ENCODE assay signal across 10 cellular contexts in the genomic region with DNA sequence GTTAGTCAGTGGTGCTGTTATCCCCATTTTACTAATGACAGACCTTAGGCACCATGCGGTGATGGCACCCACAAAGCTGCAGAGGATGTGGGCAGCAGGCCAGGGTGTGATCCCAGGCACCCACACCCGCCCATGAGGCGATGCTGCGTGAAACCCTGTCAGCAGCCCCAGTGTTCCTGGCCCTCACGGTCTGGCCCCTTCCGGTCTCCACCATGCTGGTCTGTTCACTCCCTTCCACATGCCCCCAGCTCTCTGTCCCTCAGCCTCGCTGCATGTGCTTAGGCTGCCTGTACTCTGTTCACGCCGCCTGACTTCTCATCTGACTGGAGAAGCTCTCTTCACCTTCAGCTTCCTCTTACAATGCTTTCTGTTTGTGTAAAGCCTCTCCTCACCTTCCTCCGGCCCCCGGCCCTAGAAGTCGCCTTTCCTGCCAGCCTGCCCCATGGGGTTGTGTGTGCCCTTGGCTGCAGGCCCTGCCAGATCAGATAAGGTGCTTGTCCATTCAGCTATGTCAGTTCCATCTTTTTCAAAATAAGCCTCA. TPM values are rescaled to one million over a fixed set of nuclear protein-coding genes. Genes with fewer than 3 reads are reported as not detected.
DNase-seq lines count a peak whose midpoint lies in the region; ATAC-seq and TF ChIP-seq lines count a peak whose summit lies in the region.
"Had no signal": no experiment of that assay in that cellular context is flagged by ENCODE, and none has a peak within 500 bp of the region (broad histone marks: within the 10 kb centered on the region; RNA-seq: fewer than 3 reads in every experiment).

No MANE protein-coding gene starts in this region.

- H3K4me3 Mint-ChIP-seq in activated CD4-positive, alpha-beta T cell treated with anti-CD3 and anti-CD28 coated beads for 36 hours, result peak overlapping the region; percentile 29
- H3K4me3 Mint-ChIP-seq in activated CD4-positive, alpha-beta memory T cell treated with anti-CD3 and anti-CD28 coated beads for 36 hours, result peak overlapping the region; percentile 59

- no peak overlapping the region for H2AFZ ChIP-seq in PC-9

- no peak overlapping the region for H3K4me2 ChIP-seq in PC-9

- H3K4me1 ChIP-seq in upper lobe of right lung, result no peaks in the 10 kb centered on the region
- no peaks in the 10 kb centered on the region for H3K4me1 ChIP-seq in PC-9 (replicated peaks; ENCODE audit: insufficient read depth)

- H3K36me3 Mint-ChIP-seq in activated CD4-positive, alpha-beta T cell treated with anti-CD3 and anti-CD28 coated beads for 36 hours (ENCODE audit: low read depth), result peaks cover 60% of the 10 kb centered on the region
- peaks cover 32% of the 10 kb centered on the region for H3K36me3 Mint-ChIP-seq in activated CD4-positive, alpha-beta memory T cell treated with anti-CD3 and anti-CD28 coated beads for 36 hours

- 0 out of 2 replicates have a peak, but pooled peaks cover 2% of the 10 kb centered on the region for H3F3A ChIP-seq in PC-9 (ENCODE audit: insufficient read depth, low read depth)

- no peak for TF ChIP-seq CTCF in upper lobe of right lung (IDR thresholded peaks at IDR 0.05)
- TF ChIP-seq CTCF in dorsolateral prefrontal cortex (IDR thresholded peaks at IDR 0.05 in 54 of 56, conservative IDR thresholded peaks at IDR 0.05 in 2 of 56; ENCODE audit: low read depth in 1 of 56, partially characterized antibody in 56 of 56), result no peak
- TF ChIP-seq CTCF in PC-9 (conservative IDR thresholded peaks at IDR 0.05), result no peak

- no peaks in the 10 kb centered on the region for H3K27me3 Mint-ChIP-seq in activated CD4-positive, alpha-beta T cell treated with anti-CD3 and anti-CD28 coated beads for 36 hours
- H3K27me3 Mint-ChIP-seq in activated CD4-positive, alpha-beta memory T cell treated with anti-CD3 and anti-CD28 coated beads for 36 hours, result no peaks in the 10 kb centered on the region

- intact Hi-C loops in activated CD4-positive, alpha-beta T cell treated with anti-CD3 and anti-CD28 coated beads for 36 hours (cut with DNase I, micrococcal nuclease), result loop anchor here in 1 of 2 experiments (1.0 to 2.0 kb wide), 2 partner anchors 11 to 17 kb away; a partner anchor contains a TSS
- intact Hi-C loops in activated CD4-positive, alpha-beta memory T cell treated with anti-CD3 and anti-CD28 coated beads for 36 hours (cut with micrococcal nuclease), result loop anchor here (1.0 kb wide), 2 partner anchors 11 to 16 kb away; no protein-coding TSS in a partner anchor
- intact Hi-C loops in upper lobe of right lung (cut with DNase I) (loop anchor here (10.0 kb wide), 1 partner anchor 49 kb away; a partner anchor contains a TSS), dorsolateral prefrontal cortex (cut with DNase I) (no loop called here), PC-9 (cut with micrococcal nuclease; ENCODE audit: unreplicated experiment) (no loop called here)

- H3K27ac Mint-ChIP-seq in activated CD4-positive, alpha-beta T cell treated with anti-CD3 and anti-CD28 coated beads for 36 hours, result peak overlapping the region; percentile 95
- H3K27ac Mint-ChIP-seq in activated CD4-positive, alpha-beta memory T cell treated with anti-CD3 and anti-CD28 coated beads for 36 hours, result peak overlapping the region; percentile 98

- peak overlapping the region; percentile 76 for H3K27ac ChIP-seq in upper lobe of right lung
- H3K27ac ChIP-seq in dorsolateral prefrontal cortex, result peak overlapping the region in 20 of 59 donors; percentile 3 to 81 (median 33)
- H3K27ac ChIP-seq in PC-9, result no peak overlapping the region
- H3K27ac ChIP-seq: cardiac muscle cell had no signal

- peak; percentile 83 for DNase-seq in activated CD4-positive, alpha-beta T cell treated with anti-CD3 and anti-CD28 coated beads for 36 hours
- DNase-seq in activated CD4-positive, alpha-beta T cell treated with anti-CD3 and anti-CD28 coated beads for 1 hour, result no peak
- DNase-seq in activated CD4-positive, alpha-beta memory T cell treated with anti-CD3 and anti-CD28 coated beads for 36 hours, result peak; percentile 89
- DNase-seq in left lobe of liver (ENCODE audit: low spot score) (no peak), upper lobe of right lung (no peak), GDM1 (lab: John Stamatoyannopoulos, UW) (no peak), dorsolateral prefrontal cortex (no peak), PC-9 (no peak)

- H3K4me1 Mint-ChIP-seq in activated CD4-positive, alpha-beta T cell treated with anti-CD3 and anti-CD28 coated beads for 36 hours, result peaks cover 55% of the 10 kb centered on the region
- peaks cover 50% of the 10 kb centered on the region for H3K4me1 Mint-ChIP-seq in activated CD4-positive, alpha-beta memory T cell treated with anti-CD3 and anti-CD28 coated beads for 36 hours (ENCODE audit: low read depth)

- no peaks in the 10 kb centered on the region for H3K9me2 ChIP-seq in PC-9 (ENCODE audit: insufficient read depth)

- POLR2A ChIA-PET in activated CD4-positive, alpha-beta T cell treated with anti-CD3 and anti-CD28 coated beads for 36 hours (lab: Charles Lee), result interaction anchor here (0.5 to 1.3 kb wide), 6 partner anchors 10 to 1263 kb away, joined by 3 to 7 read pairs (median 4); no protein-coding TSS in a partner anchor
- POLR2A ChIA-PET in activated CD4-positive, alpha-beta memory T cell treated with anti-CD3 and anti-CD28 coated beads for 36 hours (lab: Charles Lee), result interaction anchor here (0.6 to 3.0 kb wide), 6 partner anchors 11 to 55 kb away, joined by 3 to 34 read pairs (median 6); a partner anchor contains a TSS
- POLR2A ChIA-PET in PC-9 (lab: Charles Lee; ENCODE audit: unreplicated experiment), result interaction anchor here (0.5 kb wide), 1 partner anchor 48 kb away, joined by 28 read pairs; no protein-coding TSS in a partner anchor

- no TSS peak for BruUV-seq in PC-9 (replicated peaks; lab: Mats Ljungman, UMichigan)

- peak; percentile 85 for ATAC-seq in activated CD4-positive, alpha-beta T cell treated with anti-CD3 and anti-CD28 coated beads for 36 hours
- peak; percentile 10 for ATAC-seq in left lobe of liver
- peak; percentile 73 for ATAC-seq in upper lobe of right lung

- H4K20me1 ChIP-seq in PC-9 (ENCODE audit: insufficient read depth), result no peaks in the 10 kb centered on the region

- CTCF ChIA-PET in activated CD4-positive, alpha-beta T cell treated with anti-CD3 and anti-CD28 coated beads for 36 hours (lab: Charles Lee), result interaction anchor here (1.1 to 2.6 kb wide), 4 partner anchors 10 to 18 kb away, joined by 3 to 13 read pairs (median 9); a partner anchor contains a TSS
- CTCF ChIA-PET in activated CD4-positive, alpha-beta memory T cell treated with anti-CD3 and anti-CD28 coated beads for 36 hours (lab: Charles Lee), result interaction anchor here (0.5 to 3.4 kb wide), 10 partner anchors 10 to 50 kb away, joined by 3 to 19 read pairs (median 6); a partner anchor contains a TSS
- CTCF ChIA-PET in PC-9 (lab: Charles Lee), result interaction anchor here (0.6 kb wide), 2 partner anchors 11 to 52 kb away, joined by 3 read pairs; no protein-coding TSS in a partner anchor

- H3K4me3 ChIP-seq in upper lobe of right lung (no peak overlapping the region), dorsolateral prefrontal cortex (no peak overlapping the region), PC-9 (no peak overlapping the region)
- H3K4me3 ChIP-seq: cardiac muscle cell had no signal

- no peaks in the 10 kb centered on the region for H3K79me2 ChIP-seq in PC-9 (ENCODE audit: low read depth)

- no peaks in the 10 kb centered on the region for H3K9me3 Mint-ChIP-seq in activated CD4-positive, alpha-beta T cell treated with anti-CD3 and anti-CD28 coated beads for 36 hours (ENCODE audit: low read depth)
- H3K9me3 Mint-ChIP-seq in activated CD4-positive, alpha-beta memory T cell treated with anti-CD3 and anti-CD28 coated beads for 36 hours, result no peaks in the 10 kb centered on the region

- H3K9me3 ChIP-seq in upper lobe of right lung (no peaks in the 10 kb centered on the region), PC-9 (ENCODE audit: insufficient read depth, low read depth) (no peaks in the 10 kb centered on the region)

- peaks cover 66% of the 10 kb centered on the region for H3K36me3 ChIP-seq in upper lobe of right lung
- H3K36me3 ChIP-seq in PC-9 (ENCODE audit: low read depth), result peaks cover 17% of the 10 kb centered on the region

- H3K27me3 ChIP-seq in upper lobe of right lung (no peaks in the 10 kb centered on the region), dorsolateral prefrontal cortex (no peaks in the 10 kb centered on the region), PC-9 (ENCODE audit: insufficient read depth, low read depth) (no peaks in the 10 kb centered on the region)
- H3K27me3 ChIP-seq: cardiac muscle cell had no signal

RNA-seq across cellular contexts. Expression of a gene that starts 17.6 kb away (rescaled TPM):
- total RNA-seq in activated CD4-positive, alpha-beta T cell treated with anti-CD3 and anti-CD28 coated beads for 36 hours, result 10 to 100 TPM; 20.8 to 25.1 TPM
- total RNA-seq in activated CD4-positive, alpha-beta memory T cell treated with anti-CD3 and anti-CD28 coated beads for 36 hours, result 10 to 100 TPM; 28.7 to 31.5 TPM
- total RNA-seq in left lobe of liver, result 1.9 TPM
- 20.0 TPM for total RNA-seq in upper lobe of right lung
- 10 to 100 TPM; 18.2 to 90.7 (median 42.4) TPM for total RNA-seq in dorsolateral prefrontal cortex
- total RNA-seq in PC-9 (2021), result 53.3 and 59.7 TPM in 2 replicates

RNA-seq across cellular contexts. Expression of a gene that starts 19.6 kb away (rescaled TPM):
- total RNA-seq in activated CD4-positive, alpha-beta T cell treated with anti-CD3 and anti-CD28 coated beads for 36 hours, result 10 to 100 TPM; 26.2 to 31.4 TPM
- total RNA-seq in activated CD4-positive, alpha-beta memory T cell treated with anti-CD3 and anti-CD28 coated beads for 36 hours, result 10 to 100 TPM; 20.8 to 22.6 TPM
- total RNA-seq in left lobe of liver (10.8 TPM), upper lobe of right lung (21.9 TPM), dorsolateral prefrontal cortex (10 to 100 TPM; 18.7 to 51.2 (median 29.6) TPM), PC-9 (2021) (34.6 and 43.1 TPM in 2 replicates)

RNA-seq across cellular contexts. Expression of a gene that starts 48.9 kb away (rescaled TPM):
- 1 to 10 TPM; 6.1 to 9.1 TPM for total RNA-seq in activated CD4-positive, alpha-beta T cell treated with anti-CD3 and anti-CD28 coated beads for 36 hours
- total RNA-seq in activated CD4-positive, alpha-beta memory T cell treated with anti-CD3 and anti-CD28 coated beads for 36 hours, result 1 to 10 TPM; 7.7 to 7.8 TPM
- 8.3 TPM for total RNA-seq in left lobe of liver
- total RNA-seq in upper lobe of right lung, result 7.4 TPM
- 10 to 100 TPM; 10.9 to 25.9 (median 16.9) TPM for total RNA-seq in dorsolateral prefrontal cortex
- 10.9 and 18.1 TPM in 2 replicates for total RNA-seq in PC-9 (2021)

RNA-seq across cellular contexts. Expression of a gene that starts 49.0 kb away (rescaled TPM):
- total RNA-seq in activated CD4-positive, alpha-beta T cell treated with anti-CD3 and anti-CD28 coated beads for 36 hours, result 10 to 100 TPM; 13.6 to 14.4 TPM
- total RNA-seq in activated CD4-positive, alpha-beta memory T cell treated with anti-CD3 and anti-CD28 coated beads for 36 hours, result 10 to 100 TPM; 16.4 to 20.0 TPM
- total RNA-seq in left lobe of liver, result 16.4 TPM
- 15.7 TPM for total RNA-seq in upper lobe of right lung
- total RNA-seq in dorsolateral prefrontal cortex, result 10 to 100 TPM; 14.1 to 36.1 (median 21.8) TPM
- total RNA-seq in PC-9 (2021), result 35.3 and 57.9 TPM in 2 replicates

RNA-seq across cellular contexts. Expression of a gene that starts 59.5 kb away (rescaled TPM):
- not detected for total RNA-seq in activated CD4-positive, alpha-beta T cell treated with anti-CD3 and anti-CD28 coated beads for 36 hours
- not detected for total RNA-seq in activated CD4-positive, alpha-beta memory T cell treated with anti-CD3 and anti-CD28 coated beads for 36 hours
- total RNA-seq in left lobe of liver (not detected), upper lobe of right lung (not detected), dorsolateral prefrontal cortex (under 1 TPM in 3 of 120 experiments, not detected in 117; 0.39 to 0.55 (median 0.45) TPM), PC-9 (2021) (not detected in 2 replicates)
- total RNA-seq: cardiac muscle cell, osteoblast had no signal

Comparison
In these comparisons a context has a peak if more than half of its experiments do, and no peak if none do; other contexts are left out.
1. DNase-seq: peak in activated CD4-positive, alpha-beta T cell treated with anti-CD3 and anti-CD28 coated beads for 36 hours (single experiment) and activated CD4-positive, alpha-beta memory T cell treated with anti-CD3 and anti-CD28 coated beads for 36 hours (single experiment); none in activated CD4-positive, alpha-beta T cell treated with anti-CD3 and anti-CD28 coated beads for 1 hour (single experiment), left lobe of liver (single experiment), upper lobe of right lung (single experiment), GDM1 (single experiment), dorsolateral prefrontal cortex (0 of 10) and PC-9 (0 of 2).
2. ATAC-seq: peak in every context shown above with its lines; median percentile 85 in activated CD4-positive, alpha-beta T cell treated with anti-CD3 and anti-CD28 coated beads for 36 hours; 73 in upper lobe of right lung; 10 in left lobe of liver.
3. intact Hi-C loops: an anchor here in activated CD4-positive, alpha-beta memory T cell treated with anti-CD3 and anti-CD28 coated beads for 36 hours (1.0 kb wide) and upper lobe of right lung (10.0 kb wide); none called in dorsolateral prefrontal cortex and PC-9.